In genomic region chr6:110217255-110217654, GRCh38 we compare ENCODE assay signal across 22 cellular contexts. TPM values are rescaled to one million over a fixed set of nuclear protein-coding genes. Genes with fewer than 3 reads are reported as not detected.
A peak's percentile ranks its signal among the peaks of the same experiment; 100 is the strongest.
DNase-seq lines count a peak whose midpoint lies in the region; ATAC-seq, FAIRE-seq and TF ChIP-seq lines count a peak whose summit lies in the region.
"Had no signal": no experiment of that assay in that cellular context is flagged by ENCODE, and none has a peak within 500 bp of the region (broad histone marks: within the 10 kb centered on the region; RNA-seq: fewer than 3 reads in every experiment).

No MANE protein-coding gene starts in this region.

- H3K27ac Mint-ChIP-seq in endodermal cell, result no peak overlapping the region
- H3K27ac Mint-ChIP-seq: activated CD4-positive, alpha-beta T cell treated with anti-CD3 and anti-CD28 coated beads for 36 hours; activated naive CD8-positive, alpha-beta T cell treated with anti-CD3 and anti-CD28 coated beads, Interleukin-2, amount 10 ng/mL, durations not matched to agents 7 days and 5 days; stimulated activated memory B cell treated with anti-CD40 and anti-IgM and Interleukin-4, amounts not matched to agents 10 μg/mL and 1 μg/mL and 100 μg/mL, for 72 hours had no signal

- H3K27ac ChIP-seq in endodermal cell (ENCODE audit: low read depth, low read length), result no peak overlapping the region
- H3K27ac ChIP-seq: heart left ventricle, skin epidermis had no signal

- no peaks in the 10 kb centered on the region for H3K4me1 Mint-ChIP-seq in endodermal cell
- H3K4me1 Mint-ChIP-seq: activated naive CD8-positive, alpha-beta T cell treated with anti-CD3 and anti-CD28 coated beads, Interleukin-2, amount 10 ng/mL, durations not matched to agents 7 days and 5 days; stimulated activated memory B cell treated with anti-CD40 and anti-IgM and Interleukin-4, amounts not matched to agents 10 μg/mL and 1 μg/mL and 100 μg/mL, for 72 hours had no signal

- H3K27me3 Mint-ChIP-seq in endodermal cell (ENCODE audit: insufficient read depth), result no peaks in the 10 kb centered on the region
- H3K27me3 Mint-ChIP-seq: activated CD4-positive, alpha-beta T cell treated with anti-CD3 and anti-CD28 coated beads for 36 hours; activated naive CD8-positive, alpha-beta T cell treated with anti-CD3 and anti-CD28 coated beads, Interleukin-2, amount 10 ng/mL, durations not matched to agents 7 days and 5 days; stimulated activated memory B cell treated with anti-CD40 and anti-IgM and Interleukin-4, amounts not matched to agents 10 μg/mL and 1 μg/mL and 100 μg/mL, for 72 hours had no signal

- H3K9me3 ChIP-seq in endodermal cell (ENCODE audit: control insufficient read depth, low read length), result peaks cover 6% of the 10 kb centered on the region
- H3K9me3 ChIP-seq: heart left ventricle had no signal

- WGBS in endodermal cell (ENCODE audit: insufficient coverage in 1 of 2, insufficient read length in 1 of 2), 2 experiments, result 96% methylated on average over 2 of the region's 2 CpGs; no CpG with 5 or more reads in 1 of the 2 experiments

- no peak for TF ChIP-seq CTCF in endodermal cell (conservative IDR thresholded peaks at IDR 0.05)
- no peak for TF ChIP-seq CTCF in D721Med (IDR thresholded peaks at IDR 0.05; ENCODE audit: insufficient read depth, missing control alignments)

- DNase-seq in ELR (ENCODE audit: low read depth) (peak; percentile 52), LHCN-M2 (ENCODE audit: low read depth) (peak; percentile 3), endodermal cell (peak; percentile 46), left kidney (ENCODE audit: low read depth, low spot score) (peak; percentile 4), D721Med (ENCODE audit: insufficient read length, low spot score) (no peak)
- DNase-seq: activated CD4-positive, alpha-beta T cell treated with anti-CD3 and anti-CD28 coated beads for 36 hours; activated naive CD8-positive, alpha-beta T cell treated with anti-CD3 and anti-CD28 coated beads, Interleukin-2, amount 10 ng/mL, durations not matched to agents 7 days and 5 days; heart left ventricle; KG1; left cardiac atrium; NCI-H1417 treated with DMSO at 0.1 percent for 48 hours; NCI-H2227 treated with DMSO at 0.1 percent for 48 hours; T1000; trophoblast cell had no signal

- H3K36me3 ChIP-seq in endodermal cell (ENCODE audit: control insufficient read depth, insufficient read depth, low read length), result peaks cover 67% of the 10 kb centered on the region

- FAIRE-seq in D721Med (lab: Jason Lieb, UNC), result no peak
- FAIRE-seq: colon, endothelial cell of umbilical vein, GM12878 had no signal

- H3K9me3 Mint-ChIP-seq in endodermal cell, result peaks cover 1% of the 10 kb centered on the region
- H3K9me3 Mint-ChIP-seq: activated naive CD8-positive, alpha-beta T cell treated with anti-CD3 and anti-CD28 coated beads, Interleukin-2, amount 10 ng/mL, durations not matched to agents 7 days and 5 days; stimulated activated memory B cell treated with anti-CD40 and anti-IgM and Interleukin-4, amounts not matched to agents 10 μg/mL and 1 μg/mL and 100 μg/mL, for 72 hours had no signal

- no peaks in the 10 kb centered on the region for H3K4me1 ChIP-seq in endodermal cell (ENCODE audit: control insufficient read depth, insufficient read depth, low read length)
- H3K4me1 ChIP-seq: heart left ventricle had no signal

- no peak overlapping the region for H3K9ac ChIP-seq in endodermal cell (ENCODE audit: extremely low read depth, low read length, poor library complexity, severe bottlenecking)

- ATAC-seq in HG02610 (IDR thresholded peaks at IDR 0.05; ENCODE audit: unreplicated experiment) (no peak), GM18517 (IDR thresholded peaks at IDR 0.05; ENCODE audit: unreplicated experiment) (no peak), HG03460 (IDR thresholded peaks at IDR 0.05; ENCODE audit: unreplicated experiment) (no peak)
- ATAC-seq: activated CD4-positive, alpha-beta T cell treated with anti-CD3 and anti-CD28 coated beads for 36 hours; GM12878; heart left ventricle; left cardiac atrium; stimulated activated memory B cell treated with anti-CD40 and anti-IgM and Interleukin-4, amounts not matched to agents 10 μg/mL and 1 μg/mL and 100 μg/mL, for 72 hours had no signal

- H3K27me3 ChIP-seq in endodermal cell (ENCODE audit: control insufficient read depth, insufficient read depth, low read length, poor library complexity, severe bottlenecking), result no peaks in the 10 kb centered on the region
- H3K27me3 ChIP-seq: heart left ventricle had no signal

- no peak overlapping the region for H3K4me3 ChIP-seq in endodermal cell (ENCODE audit: low read length)
- H3K4me3 ChIP-seq: GM12878, heart left ventricle, skin epidermis had no signal

- no peak overlapping the region for H3K4me3 Mint-ChIP-seq in endodermal cell
- H3K4me3 Mint-ChIP-seq: activated CD4-positive, alpha-beta T cell treated with anti-CD3 and anti-CD28 coated beads for 36 hours; activated naive CD8-positive, alpha-beta T cell treated with anti-CD3 and anti-CD28 coated beads, Interleukin-2, amount 10 ng/mL, durations not matched to agents 7 days and 5 days; stimulated activated memory B cell treated with anti-CD40 and anti-IgM and Interleukin-4, amounts not matched to agents 10 μg/mL and 1 μg/mL and 100 μg/mL, for 72 hours had no signal

- H3K36me3 Mint-ChIP-seq in endodermal cell (ENCODE audit: low read depth), result peaks cover 65% of the 10 kb centered on the region

RNA-seq across cellular contexts. Expression of gene CDC40, which starts 37.0 kb away (rescaled TPM):
- 20.4 and 20.5 TPM in 2 replicates for total RNA-seq in LHCN-M2 (2014; rRNA removed)
- 6.6 TPM for polyA plus RNA-seq in LHCN-M2 (2012)
- total RNA-seq in endodermal cell, result 10 to 100 TPM; 25.7 to 26.8 TPM
- polyA plus RNA-seq in endodermal cell (2013, experiment 1 of 2), result 21.8 TPM
- 21.3 TPM for polyA plus RNA-seq in endodermal cell (2013, experiment 2 of 2)

RNA-seq across cellular contexts. Expression of gene WASF1, which starts 37.8 kb away (rescaled TPM):
- total RNA-seq in LHCN-M2 (2014; rRNA removed), result 11.3 and 14.9 TPM in 2 replicates
- 7.1 TPM for polyA plus RNA-seq in LHCN-M2 (2012)
- total RNA-seq in endodermal cell, result 10 to 100 TPM; 31.1 to 35.3 TPM
- 97.1 TPM for polyA plus RNA-seq in endodermal cell (2013, experiment 1 of 2)
- polyA plus RNA-seq in endodermal cell (2013, experiment 2 of 2), result 82.4 TPM
